20 cellular contexts compared by ENCODE assay signal in the genomic region with DNA sequence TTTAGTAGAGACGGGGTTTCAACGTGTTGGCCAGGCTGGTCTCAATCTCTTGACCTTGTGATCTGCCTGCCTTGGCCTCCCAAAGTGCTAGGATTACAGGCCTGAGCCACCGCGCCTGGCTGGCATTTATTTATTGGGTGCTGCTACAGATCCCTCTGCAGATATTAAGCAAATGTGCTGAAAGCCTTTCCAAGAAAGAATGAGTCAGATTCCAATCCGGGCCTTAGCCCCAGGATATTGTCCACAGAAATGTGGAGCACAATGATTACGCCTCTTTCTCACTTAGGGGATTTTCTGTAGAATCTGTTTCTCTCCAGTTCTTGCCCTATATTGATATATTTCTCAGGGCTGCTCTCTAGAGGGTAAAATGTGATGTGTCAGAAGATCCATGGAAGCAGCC. TPM values are rescaled to one million over a fixed set of nuclear protein-coding genes. Genes with fewer than 3 reads are reported as not detected.
DNase-seq lines count a peak whose midpoint lies in the region; ATAC-seq and TF ChIP-seq lines count a peak whose summit lies in the region.
"Had no signal": no experiment of that assay in that cellular context is flagged by ENCODE, and none has a peak within 500 bp of the region (broad histone marks: within the 10 kb centered on the region; RNA-seq: fewer than 3 reads in every experiment).

No MANE protein-coding gene starts in this region.

- TF ChIP-seq CTCF in chondrocyte (IDR thresholded peaks at IDR 0.05), result peak; percentile 10

- H3K4me1 ChIP-seq in trophoblast cell (ENCODE audit: control insufficient read depth in 1 of 2, insufficient read depth in 2 of 2, low read length in 2 of 2), result no peaks in the 10 kb centered on the region
- no peaks in the 10 kb centered on the region for H3K4me1 ChIP-seq in effector memory CD4-positive, alpha-beta T cell (ENCODE audit: control insufficient read depth, insufficient read depth, low read length, poor library complexity, severe bottlenecking)
- H3K4me1 ChIP-seq: BLaER1, colonic mucosa, sigmoid colon had no signal

- H3K27ac Mint-ChIP-seq in chondrocyte (ENCODE audit: unreplicated experiment), result no peak overlapping the region
- H3K27ac Mint-ChIP-seq: activated naive CD8-positive, alpha-beta T cell had no signal

- H4K8ac ChIP-seq in trophoblast cell (ENCODE audit: low read depth, low read length), result no peak overlapping the region

- no peak overlapping the region for H3K23ac ChIP-seq in trophoblast cell (ENCODE audit: low read length)

- H3K79me2 ChIP-seq in trophoblast cell (ENCODE audit: control insufficient read depth, insufficient read depth, low read length, poor library complexity), result no peaks in the 10 kb centered on the region

- H3K36me3 Mint-ChIP-seq in chondrocyte (ENCODE audit: low read depth), result peaks cover 6% of the 10 kb centered on the region

- peaks cover 30% of the 10 kb centered on the region for H3K4me1 Mint-ChIP-seq in chondrocyte (ENCODE audit: low read depth)

- no peak overlapping the region for H2BK12ac ChIP-seq in trophoblast cell (ENCODE audit: low read length)

- peaks cover 6% of the 10 kb centered on the region for H3K9me3 Mint-ChIP-seq in chondrocyte (ENCODE audit: low read depth)

- peaks cover 47% of the 10 kb centered on the region for H3K27me3 Mint-ChIP-seq in chondrocyte (ENCODE audit: low read depth)

- H2BK5ac ChIP-seq in trophoblast cell (ENCODE audit: low read depth, low read length, poor library complexity), result no peak overlapping the region

- no peaks in the 10 kb centered on the region for H3K36me3 ChIP-seq in trophoblast cell (ENCODE audit: control insufficient read depth in 1 of 2, insufficient read depth in 2 of 2, low read length in 2 of 2)
- H3K36me3 ChIP-seq in effector memory CD4-positive, alpha-beta T cell (ENCODE audit: control insufficient read depth, insufficient read depth, low read length), result no peaks in the 10 kb centered on the region
- H3K36me3 ChIP-seq: BLaER1, colonic mucosa, sigmoid colon had no signal

- H3K9me3 ChIP-seq in trophoblast cell (ENCODE audit: insufficient read depth, low read depth, low read length), result peaks cover 3% of the 10 kb centered on the region
- H3K9me3 ChIP-seq in effector memory CD4-positive, alpha-beta T cell (ENCODE audit: control insufficient read depth, low read length), result no peaks in the 10 kb centered on the region
- H3K9me3 ChIP-seq: colonic mucosa, sigmoid colon had no signal

- no peak overlapping the region for H3K14ac ChIP-seq in trophoblast cell (ENCODE audit: low read length)

- H3K18ac ChIP-seq in trophoblast cell (ENCODE audit: low read length), result no peak overlapping the region

- no peak overlapping the region for H3K4ac ChIP-seq in trophoblast cell (ENCODE audit: low read depth, low read length)

- DNase-seq in GM03348 (ENCODE audit: low spot score) (peak; percentile 34), RPMI7951 (ENCODE audit: low read depth) (peak; percentile 97), chondrocyte (ENCODE audit: low spot score) (no peak), trophoblast cell (peak; percentile 67 to 73), caudate nucleus (lab: John Stamatoyannopoulos, UW) (no peak)
- DNase-seq in stimulated activated CD4-positive, alpha-beta T cell treated with anti-CD3 and anti-CD28 coated beads, Interleukin-12 subunit alpha, Interleukin-12 subunit beta, amount 100 ng/mL, for 4 hours, result no peak
- no peak for DNase-seq in effector memory CD4-positive, alpha-beta T cell
- DNase-seq: colonic mucosa; DMS53; MV-4-11; NCI-H748 treated with DMSO at 0.1 percent for 48 hours; nucleus accumbens; sigmoid colon; stimulated activated CD4-positive, alpha-beta T cell treated with anti-CD3 and anti-CD28 coated beads, Interleukin-2, amount 100 ng/mL, for 48 hours had no signal

- no peak overlapping the region for H3K4me3 ChIP-seq in trophoblast cell (ENCODE audit: low read depth, low read length)
- no peak overlapping the region for H3K4me3 ChIP-seq in effector memory CD4-positive, alpha-beta T cell (ENCODE audit: insufficient read depth, low read depth, low read length, poor library complexity, severe bottlenecking)
- H3K4me3 ChIP-seq: BLaER1, colonic mucosa, sigmoid colon had no signal

- H3K4me3 Mint-ChIP-seq in chondrocyte (ENCODE audit: unreplicated experiment), result no peak overlapping the region
- H3K4me3 Mint-ChIP-seq: activated naive CD8-positive, alpha-beta T cell had no signal

- H3K79me1 ChIP-seq in trophoblast cell (ENCODE audit: low read length), result no peaks in the 10 kb centered on the region

- no peaks in the 10 kb centered on the region for H3K27me3 ChIP-seq in trophoblast cell (ENCODE audit: insufficient read depth, low read length)
- H3K27me3 ChIP-seq in effector memory CD4-positive, alpha-beta T cell (replicated peaks; ENCODE audit: control insufficient read depth, insufficient read depth, low read length, poor library complexity, severe bottlenecking), result peaks cover 3% of the 10 kb centered on the region
- H3K27me3 ChIP-seq: BLaER1, colonic mucosa had no signal

- no peak for ATAC-seq in HG02571 (IDR thresholded peaks at IDR 0.05; ENCODE audit: unreplicated experiment)

- H2BK120ac ChIP-seq in trophoblast cell (ENCODE audit: insufficient read depth, low read length, poor library complexity), result no peak overlapping the region

- H2AFZ ChIP-seq in trophoblast cell (ENCODE audit: insufficient read depth, low read length, poor library complexity), result no peak overlapping the region

- H4K91ac ChIP-seq in trophoblast cell (ENCODE audit: low read depth, low read length), result no peak overlapping the region

- no peak overlapping the region for H3K9ac ChIP-seq in trophoblast cell (ENCODE audit: low read length)
- H3K9ac ChIP-seq: BLaER1 had no signal

- H3K27ac ChIP-seq in trophoblast cell (ENCODE audit: low read depth, low read length) (no peak overlapping the region), caudate nucleus (ENCODE audit: low read depth, low read length) (no peak overlapping the region)
- H3K27ac ChIP-seq in effector memory CD4-positive, alpha-beta T cell (ENCODE audit: insufficient read depth, low read length, poor library complexity, severe bottlenecking), result no peak overlapping the region
- H3K27ac ChIP-seq: BLaER1, colonic mucosa, sigmoid colon had no signal

- no peak overlapping the region for H2AK5ac ChIP-seq in trophoblast cell (ENCODE audit: low read length)

- no peak overlapping the region for H3K4me2 ChIP-seq in trophoblast cell (ENCODE audit: low read length)
- H3K4me2 ChIP-seq: BLaER1 had no signal

- no peak overlapping the region for H4K12ac ChIP-seq in trophoblast cell (ENCODE audit: low read depth, low read length)

- no CpG with 5 or more reads among the region's 6 CpGs for WGBS in trophoblast cell (ENCODE audit: extremely low coverage, insufficient coverage, insufficient read length)

RNA-seq across cellular contexts. Expression of gene IGFL4, which starts 24.7 kb away (rescaled TPM):
- total RNA-seq in RPMI7951 (2014; rRNA removed; shearing (Covaris generic)), result not detected in 2 replicates
- 0.15 TPM in 1 of 3 replicates, not detected in the others for total RNA-seq in chondrocyte
- 0.04 and 0.10 TPM in 2 replicates for polyA plus RNA-seq in trophoblast cell (2013)
- total RNA-seq: colonic mucosa, mucosa of gallbladder, sigmoid colon had no signal
- polyA plus RNA-seq: sigmoid colon had no signal

RNA-seq across cellular contexts. Expression of gene PGLYRP1, which starts 42.6 kb away (rescaled TPM):
- total RNA-seq in RPMI7951 (2014; rRNA removed; shearing (Covaris generic)), result not detected in 2 replicates
- total RNA-seq in chondrocyte, result not detected in 3 replicates
- polyA plus RNA-seq in trophoblast cell (2013), result not detected in 2 replicates
- total RNA-seq: colonic mucosa, mucosa of gallbladder, sigmoid colon, temporal lobe had no signal
- polyA plus RNA-seq: esophagus had no signal

RNA-seq across cellular contexts. Expression of gene IGFL3, which starts 59.0 kb away (rescaled TPM):
- total RNA-seq in RPMI7951 (2014; rRNA removed; shearing (Covaris generic)), result not detected in 2 replicates
- 0.70 to 1.1 TPM in 2 of 3 replicates, not detected in the other for total RNA-seq in chondrocyte
- 0.39 and 0.48 TPM in 2 replicates for polyA plus RNA-seq in trophoblast cell (2013)
- total RNA-seq: colonic mucosa, mucosa of gallbladder, sigmoid colon, temporal lobe had no signal
- polyA plus RNA-seq: esophagus, sigmoid colon had no signal

Comparison
In these comparisons a context has a peak if more than half of its experiments do, and no peak if none do; other contexts are left out.
1. DNase-seq: peak in GM03348 (single experiment), RPMI7951 (single experiment) and trophoblast cell (2 of 2); none in chondrocyte (single experiment), caudate nucleus (0 of 61), stimulated activated CD4-positive, alpha-beta T cell treated with anti-CD3 and anti-CD28 coated beads, Interleukin-12 subunit alpha, Interleukin-12 subunit beta, amount 100 ng/mL, for 4 hours (single experiment) and effector memory CD4-positive, alpha-beta T cell (0 of 3).